In the genomic region with DNA sequence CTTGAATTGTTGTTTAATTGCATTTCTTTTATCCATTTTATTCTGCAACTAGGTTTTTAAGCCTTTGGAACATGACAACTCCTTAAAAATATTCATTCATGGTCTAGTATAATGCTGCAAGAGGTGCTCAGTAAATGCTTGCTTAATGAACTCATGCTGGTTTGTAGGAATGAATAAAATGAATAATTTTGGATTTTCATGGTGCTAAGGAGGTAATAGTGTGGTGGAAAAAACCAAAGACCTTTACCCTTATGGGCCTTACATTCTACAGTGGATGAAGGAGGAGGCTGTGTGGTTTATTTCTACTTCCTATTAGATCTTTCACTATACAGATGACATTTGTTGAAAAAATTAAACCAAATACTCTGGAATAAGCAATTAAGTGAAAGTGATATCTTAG, we compare ENCODE assay signal across 24 cellular contexts. TPM values are rescaled to one million over a fixed set of nuclear protein-coding genes. Genes with fewer than 3 reads are reported as not detected.
DNase-seq lines count a peak whose midpoint lies in the region; ATAC-seq, FAIRE-seq and TF ChIP-seq lines count a peak whose summit lies in the region.
"Had no signal": no experiment of that assay in that cellular context is flagged by ENCODE, and none has a peak within 500 bp of the region (broad histone marks: within the 10 kb centered on the region; RNA-seq: fewer than 3 reads in every experiment).

No MANE protein-coding gene starts in this region.

- peaks cover 40% of the 10 kb centered on the region for H3K36me3 Mint-ChIP-seq in GM23338 (ENCODE audit: low read depth)

- DNase-seq in AG04449 (ENCODE audit: low read depth, low spot score) (peak; percentile 29), GM23338 (ENCODE audit: low spot score) (no peak), adipocyte (ENCODE audit: low read depth) (peak; percentile 44), keratinocyte (ENCODE audit: low read depth, low spot score) (no peak), GM13976 (ENCODE audit: low spot score) (no peak), SHP77 treated with DMSO at 0.1 percent for 48 hours (lab: John Stamatoyannopoulos, UW) (no peak), NAMALWA (ENCODE audit: low spot score) (no peak), NCI-H2227 (lab: John Stamatoyannopoulos, UW; ENCODE audit: unreplicated experiment) (no peak)
- DNase-seq: activated CD8-positive, alpha-beta T cell treated with anti-CD3 and anti-CD28 coated beads for 36 hours; activated gamma-delta T cell treated with Interleukin-2 at 50 U/mL for 16 hours; activated T-cell treated with anti-CD3 and anti-CD28 coated beads for 4 hours; adrenal gland; caudate nucleus; foreskin fibroblast; NCI-H187; NCI-H774; nucleus accumbens; stimulated activated CD4-positive, alpha-beta T cell treated with anti-CD3 and anti-CD28 coated beads, Interleukin-4, amount 100 ng/mL, for 4 hours; T1000 had no signal

- CTCF ChIA-PET in AG04449 (lab: Yijun Ruan, JAX) = no interaction called here

- H3K4me2 ChIP-seq in GM23338 = peak overlapping the region; percentile 64
- no peak overlapping the region for H3K4me2 ChIP-seq in keratinocyte (ENCODE audit: control insufficient read depth, extremely low read depth, insufficient read depth, low read depth, low read length)

- H3K4me3 ChIP-seq in AG04449 (ENCODE audit: low read depth, low read length) (no peak overlapping the region), GM23338 (no peak overlapping the region), adipocyte (ENCODE audit: low read length) (no peak overlapping the region), keratinocyte (ENCODE audit: control insufficient read depth in 2 of 3, extremely low read depth in 1 of 3, insufficient read depth in 2 of 3, low read depth in 1 of 3, low read length in 3 of 3) (no peak overlapping the region)
- H3K4me3 ChIP-seq: adrenal gland, K562, tibial nerve had no signal

- H3K9ac ChIP-seq in adipocyte (ENCODE audit: low read length) (no peak overlapping the region), keratinocyte (ENCODE audit: control insufficient read depth, extremely low read depth, insufficient read depth, low read length) (no peak overlapping the region)

- H3K79me2 ChIP-seq in GM23338 (replicated peaks; ENCODE audit: insufficient read depth) (peaks cover 45% of the 10 kb centered on the region), keratinocyte (ENCODE audit: control insufficient read depth, insufficient read depth, low read length) (peaks cover 64% of the 10 kb centered on the region)

- no peaks in the 10 kb centered on the region; the same call in 2 of the 3 replicates for H3K9me3 Mint-ChIP-seq in GM23338
- H3K9me3 Mint-ChIP-seq: activated CD8-positive, alpha-beta T cell treated with anti-CD3 and anti-CD28 coated beads for 36 hours; stimulated activated naive CD8-positive, alpha-beta T cell treated with anti-CD3 and anti-CD28 coated beads, Interleukin-15, Interleukin-2, amounts not matched to agents 100 ng/mL and 50 ng/mL, for 24 hours had no signal

- H3K27me3 ChIP-seq in GM23338 (ENCODE audit: insufficient read depth) (no peaks in the 10 kb centered on the region), adipocyte (replicated peaks; ENCODE audit: control insufficient read depth, insufficient read depth, low read length) (no peaks in the 10 kb centered on the region), keratinocyte (ENCODE audit: control insufficient read depth, extremely low read depth, insufficient read depth, low read length) (no peaks in the 10 kb centered on the region)
- H3K27me3 ChIP-seq: adrenal gland, tibial nerve had no signal

- no peak overlapping the region for H3K4me3 Mint-ChIP-seq in GM23338
- H3K4me3 Mint-ChIP-seq: activated CD8-positive, alpha-beta T cell treated with anti-CD3 and anti-CD28 coated beads for 36 hours; stimulated activated naive CD8-positive, alpha-beta T cell treated with anti-CD3 and anti-CD28 coated beads, Interleukin-15, Interleukin-2, amounts not matched to agents 100 ng/mL and 50 ng/mL, for 24 hours had no signal

- no peaks in the 10 kb centered on the region for H3F3A ChIP-seq in GM23338 (replicated peaks; ENCODE audit: low read depth)

- no peak for ATAC-seq in GM23338
- ATAC-seq: activated CD8-positive, alpha-beta T cell treated with anti-CD3 and anti-CD28 coated beads for 36 hours; K562 had no signal

- peaks cover 12% of the 10 kb centered on the region; the same call in 1 of the 2 replicates for H3K36me3 ChIP-seq in GM23338 (ENCODE audit: insufficient read depth)
- H3K36me3 ChIP-seq in adipocyte (ENCODE audit: control insufficient read depth, insufficient read depth, low read length, severe bottlenecking) = peaks cover 33% of the 10 kb centered on the region
- H3K36me3 ChIP-seq in keratinocyte (ENCODE audit: control insufficient read depth in 2 of 2, extremely low read depth in 1 of 2, insufficient read depth in 2 of 2, low read length in 2 of 2) = peaks cover 17 to 21% of the 10 kb centered on the region in 2 experiments

- POLR2A ChIA-PET in AG04449 (lab: Yijun Ruan, JAX) = no interaction called here

- in situ Hi-C loops in GM13976 (cut with MboI; ENCODE audit: low sequenced_read_pairs, unreplicated experiment) = no loop called here

- TF ChIP-seq CTCF in AG04449 (IDR thresholded peaks at IDR 0.05; ENCODE audit: insufficient read depth, low read length, missing control alignments) = no peak
- no peak for TF ChIP-seq CTCF in GM23338 (conservative IDR thresholded peaks at IDR 0.05; ENCODE audit: low read depth in 2 of 2)
- no peak for TF ChIP-seq CTCF in keratinocyte (optimal IDR thresholded peaks at IDR 0.05 in 1 of 3, IDR thresholded peaks at IDR 0.05 in 1 of 3, conservative IDR thresholded peaks at IDR 0.05 in 1 of 3; ENCODE audit: extremely low read depth in 1 of 3, insufficient read depth in 2 of 3, low read length in 3 of 3)
- no peak for TF ChIP-seq CTCF in GM13976 (IDR thresholded peaks at IDR 0.05; ENCODE audit: borderline replicate concordance, control extremely low read depth, extremely low read depth, insufficient read depth, missing control alignments)

- dilution Hi-C loops in keratinocyte (cut with MboI; ENCODE audit: extremely low pct_ligation_motif_present, low sequenced_read_pairs) = no loop called here

- peak overlapping the region; percentile 39; the same call in 1 of the 2 replicates for H3K27ac ChIP-seq in GM23338 (ENCODE audit: low read depth)
- no peak overlapping the region for H3K27ac ChIP-seq in keratinocyte (ENCODE audit: control insufficient read depth, insufficient read depth, low read length)
- H3K27ac ChIP-seq: adrenal gland, tibial nerve had no signal

- no peaks in the 10 kb centered on the region for H3K9me1 ChIP-seq in keratinocyte (ENCODE audit: control insufficient read depth, extremely low read depth, insufficient read depth, low read length)

- H3K4me1 Mint-ChIP-seq in GM23338 = peaks cover 74% of the 10 kb centered on the region

- no peaks in the 10 kb centered on the region for H4K20me1 ChIP-seq in GM23338 (replicated peaks; ENCODE audit: insufficient read depth)
- H4K20me1 ChIP-seq in keratinocyte (ENCODE audit: control insufficient read depth, extremely low read depth, insufficient read depth, low read length) = peaks cover 2% of the 10 kb centered on the region

- peak overlapping the region; percentile 85; the same call in 1 of the 2 replicates for H3K27ac Mint-ChIP-seq in GM23338
- H3K27ac Mint-ChIP-seq: activated CD8-positive, alpha-beta T cell treated with anti-CD3 and anti-CD28 coated beads for 36 hours; stimulated activated naive CD8-positive, alpha-beta T cell treated with anti-CD3 and anti-CD28 coated beads, Interleukin-15, Interleukin-2, amounts not matched to agents 100 ng/mL and 50 ng/mL, for 24 hours had no signal

- H3K9me3 ChIP-seq in adipocyte (ENCODE audit: control insufficient read depth, low read length) (no peaks in the 10 kb centered on the region), keratinocyte (ENCODE audit: control insufficient read depth, low read depth, low read length) (no peaks in the 10 kb centered on the region)
- H3K9me3 ChIP-seq: adrenal gland, tibial nerve had no signal

- H2AFZ ChIP-seq in GM23338 = no peak overlapping the region
- H2AFZ ChIP-seq in keratinocyte (ENCODE audit: control insufficient read depth, low read length) = no peak overlapping the region

- H3K27me3 Mint-ChIP-seq in GM23338 (ENCODE audit: insufficient read depth, low read depth, poor library complexity) = peaks cover 12% of the 10 kb centered on the region
- H3K27me3 Mint-ChIP-seq: stimulated activated naive CD8-positive, alpha-beta T cell treated with anti-CD3 and anti-CD28 coated beads, Interleukin-15, Interleukin-2, amounts not matched to agents 100 ng/mL and 50 ng/mL, for 24 hours had no signal

- H3K9me2 ChIP-seq in GM23338 (ENCODE audit: insufficient read depth) = no peaks in the 10 kb centered on the region

- peak; percentile 66 for FAIRE-seq in keratinocyte (lab: Jason Lieb, UNC)
- FAIRE-seq: islet of Langerhans, K562 had no signal

- peaks cover 59% of the 10 kb centered on the region for H3K4me1 ChIP-seq in GM23338 (ENCODE audit: insufficient read depth)
- peaks cover 40% of the 10 kb centered on the region for H3K4me1 ChIP-seq in adipocyte (ENCODE audit: control insufficient read depth, insufficient read depth, low read length)
- H3K4me1 ChIP-seq in keratinocyte (ENCODE audit: control insufficient read depth, extremely low read depth, insufficient read depth, low read length) = no peaks in the 10 kb centered on the region

TF ChIP-seq in GM23338, 12 proteins besides CTCF, POLR2A, EP300 and RAD21 (continues in another document):
- no peak for TF ChIP-seq NANOG (IDR thresholded peaks at IDR 0.05; ENCODE audit: borderline replicate concordance)
- TF ChIP-seq EZH2phosphoT487 (IDR thresholded peaks at IDR 0.05; ENCODE audit: unreplicated experiment) = no peak
- no peak for TF ChIP-seq ZNF114 (CRISPR knock-in tag; IDR thresholded peaks at IDR 0.05)
- TF ChIP-seq, protein P1, sequence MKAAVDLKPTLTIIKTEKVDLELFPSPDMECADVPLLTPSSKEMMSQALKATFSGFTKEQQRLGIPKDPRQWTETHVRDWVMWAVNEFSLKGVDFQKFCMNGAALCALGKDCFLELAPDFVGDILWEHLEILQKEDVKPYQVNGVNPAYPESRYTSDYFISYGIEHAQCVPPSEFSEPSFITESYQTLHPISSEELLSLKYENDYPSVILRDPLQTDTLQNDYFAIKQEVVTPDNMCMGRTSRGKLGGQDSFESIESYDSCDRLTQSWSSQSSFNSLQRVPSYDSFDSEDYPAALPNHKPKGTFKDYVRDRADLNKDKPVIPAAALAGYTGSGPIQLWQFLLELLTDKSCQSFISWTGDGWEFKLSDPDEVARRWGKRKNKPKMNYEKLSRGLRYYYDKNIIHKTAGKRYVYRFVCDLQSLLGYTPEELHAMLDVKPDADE (IDR thresholded peaks at IDR 0.05) = no peak

RNA-seq across cellular contexts. Expression of a gene that starts 43.4 kb away (rescaled TPM):
- not detected in 2 replicates for total RNA-seq in GM23338 (2014; rRNA removed; shearing (Covaris generic))
- polyA plus RNA-seq in GM23338 (2016; fragmentation: Nextera tagmentation; extraction: Ambion mirVana) (0.89 and 1.5 TPM in 2 replicates), keratinocyte (not detected in 3 replicates)
- polyA plus RNA-seq in keratinocyte (2011; ENCODE audit: low read depth) = not detected
- not detected in 2 replicates for polyA plus RNA-seq in keratinocyte (2011; cell fraction: cytosol; rRNA removed)
- polyA plus RNA-seq in keratinocyte (2011; cell fraction: nucleus; rRNA removed) = not detected in 2 replicates
- 0.34 TPM in 1 of 2 replicates, not detected in the other for polyA plus RNA-seq in keratinocyte (2012; ENCODE audit: low replicate concordance)
- polyA minus RNA-seq in keratinocyte = not detected in 3 replicates
- polyA minus RNA-seq in keratinocyte (2011; cell fraction: cytosol; rRNA and poly(A)+ RNA removed) = not detected
- 0.39 TPM in 1 of 2 replicates, not detected in the other for polyA minus RNA-seq in keratinocyte (2011; cell fraction: nucleus; rRNA and poly(A)+ RNA removed)
- total RNA-seq: activated CD8-positive, alpha-beta T cell treated with anti-CD3 and anti-CD28 coated beads for 36 hours; myocyte had no signal

Comparison
In these comparisons a context has a peak if more than half of its experiments do, and no peak if none do; other contexts are left out.
1. DNase-seq: peak in AG04449 (single experiment) and adipocyte (single experiment); none in GM23338 (single experiment), keratinocyte (single experiment), GM13976 (single experiment), SHP77 treated with DMSO at 0.1 percent for 48 hours (single experiment), NAMALWA (single experiment) and NCI-H2227 (single experiment).